In genomic region chr1:245809361-245809760, GRCh38 we compare ENCODE assay signal across 23 cellular contexts.
DNase-seq lines count a peak whose midpoint lies in the region; ATAC-seq, FAIRE-seq and TF ChIP-seq lines count a peak whose summit lies in the region.
"Had no signal": no experiment of that assay in that cellular context is flagged by ENCODE, and none has a peak within 500 bp of the region (broad histone marks: within the 10 kb centered on the region; RNA-seq: fewer than 3 reads in every experiment).

No MANE protein-coding gene starts in this region.

- H3K4me1 ChIP-seq in GM12878 (ENCODE audit: control insufficient read depth, insufficient read depth, low read length) (peaks cover 45% of the 10 kb centered on the region), small intestine (ENCODE audit: control insufficient read depth in 2 of 2, insufficient read depth in 1 of 2, low read depth in 1 of 2, low read length in 1 of 2) (no peaks in the 10 kb centered on the region)
- H3K4me1 ChIP-seq: breast epithelium had no signal

- SMC1A ChIA-PET in GM12878 (lab: Charles Lee; ENCODE audit: uncharacterized antibody, unreplicated experiment): interaction anchor here (0.8 to 1.7 kb wide), 8 partner anchors 9 to 192 kb away, joined by 3 to 5 read pairs (median 3); no protein-coding TSS in a partner anchor

- H3K27me3 ChIP-seq in GM12878 (replicated peaks in 1 of 2; ENCODE audit: control insufficient read depth in 2 of 2, insufficient read depth in 2 of 2, low read length in 1 of 2) (no peaks in the 10 kb centered on the region), small intestine (ENCODE audit: control insufficient read depth in 2 of 2, insufficient read depth in 2 of 2, low read length in 2 of 2) (no peaks in the 10 kb centered on the region)
- H3K27me3 ChIP-seq: breast epithelium had no signal

- peak overlapping the region; percentile 9; the same call in 1 of the 2 replicates for H3K4me2 ChIP-seq in GM12878 (ENCODE audit: control insufficient read depth, insufficient read depth)

- in situ Hi-C loops in GM12878 (cut with MboI): no loop called here

- FAIRE-seq in GM12878 (lab: Jason Lieb, UNC): no peak
- no peak for FAIRE-seq in small intestine (lab: Jason Lieb, UNC)
- FAIRE-seq: K562 had no signal

- H3K9ac ChIP-seq in GM12878 (ENCODE audit: control insufficient read depth, insufficient read depth, low read length): no peak overlapping the region

- H3K9me3 ChIP-seq in GM12878 (replicated peaks; ENCODE audit: control insufficient read depth, insufficient read depth, low read length) (no peaks in the 10 kb centered on the region), small intestine (ENCODE audit: control insufficient read depth, low read depth) (no peaks in the 10 kb centered on the region)
- H3K9me3 ChIP-seq: breast epithelium had no signal

- intact Hi-C loops in GM12878 (cut with micrococcal nuclease; ENCODE audit: unreplicated experiment): loop anchor here (5.0 to 10.0 kb wide), 2 partner anchors 65 to 193 kb away; no protein-coding TSS in a partner anchor

- TF ChIP-seq POLR2A in GM12878 (IDR thresholded peaks at IDR 0.05; ENCODE audit: low read depth, low read length): no peak

- no peak for ATAC-seq in GM12878
- no peak for ATAC-seq in GM18498 (IDR thresholded peaks at IDR 0.05; ENCODE audit: unreplicated experiment)
- ATAC-seq: activated CD8-positive, alpha-beta memory T cell treated with anti-CD3 and anti-CD28 coated beads, Interleukin-2, amount 10 ng/mL, durations not matched to agents 7 days and 5 days; K562; naive thymus-derived CD4-positive, alpha-beta T cell had no signal

- DNase-seq in NCI-H748 (lab: John Stamatoyannopoulos, UW; ENCODE audit: unreplicated experiment) (peak; percentile 8), NCI-H748 treated with DMSO at 0.1 percent for 48 hours (lab: John Stamatoyannopoulos, UW) (no peak), NCI-H2107 treated with DMSO at 0.1 percent for 48 hours (lab: John Stamatoyannopoulos, UW; ENCODE audit: unreplicated experiment) (peak; percentile 81), GM12878 (ENCODE audit: low read depth, low spot score) (no peak), small intestine (peak; percentile 12), NCI-H1105 treated with DMSO at 0.1 percent for 48 hours (lab: John Stamatoyannopoulos, UW) (no peak), NOMO-1 treated with DMSO at 0.1 percent for 48 hours (lab: John Stamatoyannopoulos, UW; ENCODE audit: unreplicated experiment) (no peak)
- DNase-seq: activated CD4-positive, alpha-beta T cell treated with anti-CD3 and anti-CD28 coated beads for 4 hours; activated CD8-positive, alpha-beta memory T cell treated with anti-CD3 and anti-CD28 coated beads, Interleukin-2, amount 10 ng/mL, durations not matched to agents 7 days and 5 days; activated effector memory CD4-positive, alpha-beta T cell treated with Interleukin-2 at 50 U/mL for 16 hours; DMS79 treated with DMSO at 0.1 percent for 48 hours; foreskin fibroblast; hippocampal formation; kidney glomerular epithelial cell; mesenchymal stem cell; MV-4-11; naive thymus-derived CD4-positive, alpha-beta T cell; stimulated activated CD8-positive, alpha-beta memory T cell treated with anti-CD3 and anti-CD28 coated beads, Interleukin-4, amount 100 ng/mL, for 48 hours had no signal

- no peaks in the 10 kb centered on the region for H4K20me1 ChIP-seq in GM12878 (ENCODE audit: control insufficient read depth, insufficient read depth)

- 81% methylated on average over 5 of the region's 5 CpGs for WGBS in GM12878 (ENCODE audit: insufficient coverage, insufficient replicate concordance, low lambda C conversion rate, missing lambda C conversion rate)
- 35 to 73% (median 63%) methylated on average over 5 of the region's 5 CpGs for WGBS in small intestine, 3 donors

- POLR2A ChIA-PET in GM12878 (lab: Charles Lee): no interaction called here

- CTCF ChIA-PET in GM12878 (lab: Yijun Ruan, JAX): interaction anchor here (1.3 to 3.1 kb wide), 2 partner anchors 10 to 80 kb away, joined by 3 to 14 read pairs; no protein-coding TSS in a partner anchor

- H3K79me2 ChIP-seq in GM12878 (ENCODE audit: control insufficient read depth, insufficient read depth, low read length): no peaks in the 10 kb centered on the region

- H3K4me3 ChIP-seq in GM12878: no peak overlapping the region
- no peak overlapping the region for H3K4me3 ChIP-seq in small intestine (ENCODE audit: low read depth in 1 of 2, low read length in 2 of 2)
- H3K4me3 ChIP-seq: breast epithelium, K562 had no signal

- no peak for TF ChIP-seq EP300 in GM12878 (IDR thresholded peaks at IDR 0.05; ENCODE audit: borderline replicate concordance in 1 of 2, control insufficient read depth in 1 of 2, low read depth in 2 of 2, low read length in 2 of 2)

- H3K27ac ChIP-seq in GM12878 (ENCODE audit: control insufficient read depth, insufficient read depth) (no peak overlapping the region), small intestine (ENCODE audit: low read depth in 1 of 2, low read length in 1 of 2) (no peak overlapping the region)
- H3K27ac ChIP-seq: breast epithelium, epithelial cell of prostate, HL-60 had no signal

- RAD21 ChIA-PET in GM12878 (lab: Charles Lee; ENCODE audit: unreplicated experiment): interaction anchor here (1.0 to 2.0 kb wide), 2 partner anchors 181 to 190 kb away, joined by 3 to 7 read pairs; no protein-coding TSS in a partner anchor

- TF ChIP-seq RAD21 in GM12878 (IDR thresholded peaks at IDR 0.05; ENCODE audit: insufficient read depth, low read depth, low read length): no peak

- H3K36me3 ChIP-seq in GM12878 (ENCODE audit: control insufficient read depth in 2 of 2, insufficient read depth in 2 of 2, low read length in 1 of 2) (no peaks in the 10 kb centered on the region), small intestine (ENCODE audit: control insufficient read depth in 2 of 2, insufficient read depth in 2 of 2, low read length in 2 of 2) (no peaks in the 10 kb centered on the region)
- H3K36me3 ChIP-seq: breast epithelium had no signal

- no peak for TF ChIP-seq CTCF in GM12878 (IDR thresholded peaks at IDR 0.05 in 2 of 3, conservative IDR thresholded peaks at IDR 0.05 in 1 of 3; ENCODE audit: control insufficient read depth in 2 of 3, extremely low read depth in 1 of 3, insufficient read depth in 1 of 3, low read depth in 3 of 3, low read length in 3 of 3)

- no peak overlapping the region for H2AFZ ChIP-seq in GM12878 (ENCODE audit: control insufficient read depth, low read depth, low read length)

- BruUV-seq in GM12878 (replicated peaks; lab: Mats Ljungman, UMichigan): no TSS peak

TF ChIP-seq in GM12878, 131 proteins besides CTCF, POLR2A, EP300 and RAD21 (continues in another document):
- no peak for TF ChIP-seq KDM1A (IDR thresholded peaks at IDR 0.05; ENCODE audit: borderline replicate concordance)
- TF ChIP-seq TBL1XR1 (IDR thresholded peaks at IDR 0.05; ENCODE audit: low read depth, low read length): no peak
- no peak for TF ChIP-seq GABPA (IDR thresholded peaks at IDR 0.05; ENCODE audit: low read depth)
- no peak for TF ChIP-seq RB1 (IDR thresholded peaks at IDR 0.05; ENCODE audit: borderline replicate concordance)
- TF ChIP-seq ZBTB11 (CRISPR knock-in tag; IDR thresholded peaks at IDR 0.05): no peak
- TF ChIP-seq, protein P1, sequence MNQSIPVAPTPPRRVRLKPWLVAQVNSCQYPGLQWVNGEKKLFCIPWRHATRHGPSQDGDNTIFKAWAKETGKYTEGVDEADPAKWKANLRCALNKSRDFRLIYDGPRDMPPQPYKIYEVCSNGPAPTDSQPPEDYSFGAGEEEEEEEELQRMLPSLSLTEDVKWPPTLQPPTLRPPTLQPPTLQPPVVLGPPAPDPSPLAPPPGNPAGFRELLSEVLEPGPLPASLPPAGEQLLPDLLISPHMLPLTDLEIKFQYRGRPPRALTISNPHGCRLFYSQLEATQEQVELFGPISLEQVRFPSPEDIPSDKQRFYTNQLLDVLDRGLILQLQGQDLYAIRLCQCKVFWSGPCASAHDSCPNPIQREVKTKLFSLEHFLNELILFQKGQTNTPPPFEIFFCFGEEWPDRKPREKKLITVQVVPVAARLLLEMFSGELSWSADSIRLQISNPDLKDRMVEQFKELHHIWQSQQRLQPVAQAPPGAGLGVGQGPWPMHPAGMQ (IDR thresholded peaks at IDR 0.05; ENCODE audit: borderline replicate concordance): no peak
- TF ChIP-seq RELB (IDR thresholded peaks at IDR 0.05; ENCODE audit: low read depth): no peak

Comparison
In these comparisons a context has a peak if more than half of its experiments do, and no peak if none do; other contexts are left out.
1. DNase-seq: peak in NCI-H748 (single experiment), NCI-H2107 treated with DMSO at 0.1 percent for 48 hours (single experiment) and small intestine (single experiment); none in NCI-H748 treated with DMSO at 0.1 percent for 48 hours (single experiment), GM12878 (single experiment), NCI-H1105 treated with DMSO at 0.1 percent for 48 hours (single experiment) and NOMO-1 treated with DMSO at 0.1 percent for 48 hours (single experiment).